ENCODE assay signal across 10 cellular contexts in the genomic region with DNA sequence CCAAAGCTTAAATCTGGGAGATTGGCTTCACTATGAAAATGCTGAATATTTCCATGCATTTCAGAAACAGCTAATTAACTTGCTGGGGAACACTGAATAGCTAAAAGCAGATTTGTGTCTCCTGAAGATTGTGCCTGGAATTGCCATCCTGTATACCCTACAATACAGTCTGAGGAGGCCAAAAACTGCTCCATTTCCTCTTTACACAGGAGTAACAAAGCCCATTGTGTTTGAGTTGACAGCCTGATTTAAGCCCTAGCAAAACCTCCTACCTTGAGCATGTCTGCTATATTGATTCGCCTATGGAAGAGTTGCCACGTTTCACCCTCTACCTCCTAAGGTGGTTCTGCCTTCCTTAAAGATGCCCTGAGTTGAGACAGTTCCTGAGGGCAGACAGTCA. TPM values are rescaled to one million over a fixed set of nuclear protein-coding genes. Genes with fewer than 3 reads are reported as not detected.
A peak's percentile ranks its signal among the peaks of the same experiment; 100 is the strongest.
DNase-seq lines count a peak whose midpoint lies in the region; ATAC-seq and TF ChIP-seq lines count a peak whose summit lies in the region.
"Had no signal": no experiment of that assay in that cellular context is flagged by ENCODE, and none has a peak within 500 bp of the region (broad histone marks: within the 10 kb centered on the region; RNA-seq: fewer than 3 reads in every experiment).

No MANE protein-coding gene starts in this region.

- 60 to 72% methylated on average over 2 of the region's 2 CpGs for WGBS in endodermal cell (ENCODE audit: insufficient coverage in 1 of 2, insufficient read length in 1 of 2), 2 experiments

- H3K9ac ChIP-seq in endodermal cell (ENCODE audit: extremely low read depth, low read length, poor library complexity, severe bottlenecking), result no peak overlapping the region

- no peak for TF ChIP-seq CTCF in endodermal cell (conservative IDR thresholded peaks at IDR 0.05)

- H3K4me1 ChIP-seq in endodermal cell (ENCODE audit: control insufficient read depth, insufficient read depth, low read length), result peaks cover 11% of the 10 kb centered on the region

- H3K4me3 ChIP-seq in endodermal cell (ENCODE audit: low read length) (peak overlapping the region; percentile 96), skin epidermis (peak overlapping the region in 2 of 7 experiments; percentile 73 to 81)

- peaks cover 9% of the 10 kb centered on the region for H3K27me3 Mint-ChIP-seq in endodermal cell (ENCODE audit: insufficient read depth)

- H3K36me3 ChIP-seq in endodermal cell (ENCODE audit: control insufficient read depth, insufficient read depth, low read length), result no peaks in the 10 kb centered on the region

- ATAC-seq in GM21717 (IDR thresholded peaks at IDR 0.05; ENCODE audit: unreplicated experiment) (no peak), HG03159 (IDR thresholded peaks at IDR 0.05; ENCODE audit: unreplicated experiment) (no peak)

- peak overlapping the region; percentile 93 for H3K4me3 Mint-ChIP-seq in endodermal cell

- DNase-seq in NCI-H2107 treated with DMSO at 0.1 percent for 48 hours (lab: John Stamatoyannopoulos, UW; ENCODE audit: unreplicated experiment) (peak; percentile 44), NCI-H2107 (lab: John Stamatoyannopoulos, UW) (no peak), NCI-H345 treated with DMSO at 0.1 percent for 48 hours (lab: John Stamatoyannopoulos, UW; ENCODE audit: unreplicated experiment) (peak; percentile 18), endodermal cell (no peak), NCI-H524 treated with DMSO at 0.1 percent for 48 hours (lab: John Stamatoyannopoulos, UW) (no peak)
- DNase-seq: activated CD4-positive, CD25-positive, alpha-beta regulatory T cell; stimulated activated CD8-positive, alpha-beta memory T cell treated with anti-CD3 and anti-CD28 coated beads, Interleukin-4, amount 100 ng/mL, for 48 hours had no signal

- H3K9me3 Mint-ChIP-seq in endodermal cell, result no peaks in the 10 kb centered on the region

- H3K36me3 Mint-ChIP-seq in endodermal cell (ENCODE audit: low read depth), result no peaks in the 10 kb centered on the region

- no peaks in the 10 kb centered on the region for H3K27me3 ChIP-seq in endodermal cell (ENCODE audit: control insufficient read depth, insufficient read depth, low read length, poor library complexity, severe bottlenecking)

- H3K4me1 Mint-ChIP-seq in endodermal cell, result peaks cover 31% of the 10 kb centered on the region

- H3K27ac ChIP-seq in endodermal cell (ENCODE audit: low read depth, low read length) (no peak overlapping the region), skin epidermis (peak overlapping the region in 12 of 21 experiments; percentile 24 to 98 (median 96))

- H3K27ac Mint-ChIP-seq in endodermal cell, result no peak overlapping the region

- H3K9me3 ChIP-seq in endodermal cell (ENCODE audit: control insufficient read depth, low read length), result no peaks in the 10 kb centered on the region

RNA-seq across cellular contexts. Expression of gene PIK3R3, which starts 1.5 kb away (rescaled TPM):
- 10 to 100 TPM; 18.4 to 19.0 TPM for total RNA-seq in endodermal cell
- 31.1 TPM for polyA plus RNA-seq in endodermal cell (2013, experiment 1 of 2)
- 30.2 TPM for polyA plus RNA-seq in endodermal cell (2013, experiment 2 of 2)

RNA-seq across cellular contexts. Expression of gene TSPAN1, which starts 40.9 kb away (rescaled TPM):
- total RNA-seq in endodermal cell, result not detected
- not detected for polyA plus RNA-seq in endodermal cell (2013, experiment 1 of 2)
- not detected for polyA plus RNA-seq in endodermal cell (2013, experiment 2 of 2)

RNA-seq across cellular contexts. Expression of gene P3R3URF, which starts 42.3 kb away (rescaled TPM):
- not detected for total RNA-seq in endodermal cell
- not detected for polyA plus RNA-seq in endodermal cell (2013, experiment 1 of 2)
- polyA plus RNA-seq in endodermal cell (2013, experiment 2 of 2), result not detected

Comparison
In these comparisons a context has a peak if more than half of its experiments do, and no peak if none do; other contexts are left out.
1. DNase-seq: peak in NCI-H2107 treated with DMSO at 0.1 percent for 48 hours (single experiment) and NCI-H345 treated with DMSO at 0.1 percent for 48 hours (single experiment); none in NCI-H2107 (single experiment), endodermal cell (single experiment) and NCI-H524 treated with DMSO at 0.1 percent for 48 hours (single experiment).